8 cellular contexts compared by ENCODE assay signal in genomic region chr16:10941127-10941933, GRCh38. TPM values are rescaled to one million over a fixed set of nuclear protein-coding genes. Genes with fewer than 3 reads are reported as not detected.
A peak's percentile ranks its signal among the peaks of the same experiment; 100 is the strongest.
DNase-seq lines count a peak whose midpoint lies in the region; ATAC-seq, FAIRE-seq and TF ChIP-seq lines count a peak whose summit lies in the region.

No MANE protein-coding gene starts in this region.

- peaks cover 78% of the 10 kb centered on the region for H3K79me2 ChIP-seq in GM23248 (ENCODE audit: insufficient read depth)
- H3K79me2 ChIP-seq in PC-3 (ENCODE audit: low read length), result peaks cover 72% of the 10 kb centered on the region

- H3K9me2 ChIP-seq in GM23248 (ENCODE audit: insufficient read depth) (no peaks in the 10 kb centered on the region), PC-3 (replicated peaks; ENCODE audit: low read length) (no peaks in the 10 kb centered on the region)

- H2AFZ ChIP-seq in GM23248 (peak overlapping the region; percentile 98; the same call in 1 of the 2 replicates), PC-3 (ENCODE audit: low read length) (no peak overlapping the region)

- POLR2A ChIA-PET in PC-3 (lab: Charles Lee; ENCODE audit: unreplicated experiment), result no interaction called here

- 0 to 1% methylated on average over 32 to 34 of the region's 36 CpGs for WGBS in GM23248 (ENCODE audit: low coverage in 1 of 2, low lambda C conversion rate in 2 of 2, missing lambda C conversion rate in 2 of 2), 2 experiments

- H3K27ac Mint-ChIP-seq in endothelial cell (ENCODE audit: unreplicated experiment), result no peak overlapping the region
- peak overlapping the region; percentile 63 for H3K27ac Mint-ChIP-seq in osteocyte (ENCODE audit: unreplicated experiment)

- H3K27me3 Mint-ChIP-seq in endothelial cell (ENCODE audit: unreplicated experiment) (peaks cover 18% of the 10 kb centered on the region), osteocyte (ENCODE audit: unreplicated experiment) (no peaks in the 10 kb centered on the region)

- no peak for FAIRE-seq in frontal cortex (lab: Jason Lieb, UNC)

- peak overlapping the region; percentile 96 for H3K4me3 Mint-ChIP-seq in endothelial cell (ENCODE audit: unreplicated experiment)
- peak overlapping the region; percentile 90 for H3K4me3 Mint-ChIP-seq in osteocyte (ENCODE audit: unreplicated experiment)

- H3K4me2 ChIP-seq in GM23248 (ENCODE audit: unreplicated experiment) (peak overlapping the region; percentile 92), PC-3 (ENCODE audit: low read length) (peak overlapping the region; percentile 99)

- no peak for DNase-seq in GM23248
- peak; percentile 23 for DNase-seq in PC-3
- DNase-seq in endothelial cell (ENCODE audit: low spot score), result no peak
- DNase-seq in osteocyte (ENCODE audit: extremely low spot score, unreplicated experiment), result no peak
- no peak for DNase-seq in activated effector memory CD4-positive, alpha-beta T cell treated with Interleukin-2 at 50 U/mL for 16 hours
- no peak for DNase-seq in frontal cortex (ENCODE audit: low spot score in 2 of 2)
- DNase-seq in inferior parietal cortex (ENCODE audit: extremely low spot score), result no peak
- DNase-seq in OCI-M1 (lab: John Stamatoyannopoulos, UW), result no peak

- H3K4me1 ChIP-seq in GM23248 (ENCODE audit: insufficient read depth) (peaks cover 46% of the 10 kb centered on the region), PC-3 (ENCODE audit: insufficient read depth, low read length) (peaks cover 24% of the 10 kb centered on the region)

- H3K4me1 Mint-ChIP-seq in endothelial cell (ENCODE audit: unreplicated experiment) (peaks cover 64% of the 10 kb centered on the region), osteocyte (ENCODE audit: unreplicated experiment) (peaks cover 50% of the 10 kb centered on the region)

- H3K36me3 ChIP-seq in GM23248 (ENCODE audit: low read depth) (no peaks in the 10 kb centered on the region), PC-3 (ENCODE audit: low read depth, low read length) (no peaks in the 10 kb centered on the region)

- no peaks in the 10 kb centered on the region for H3K27me3 ChIP-seq in GM23248 (replicated peaks; ENCODE audit: insufficient read depth)
- H3K27me3 ChIP-seq in PC-3 (ENCODE audit: low read length), result no peaks in the 10 kb centered on the region

- TF ChIP-seq CTCF in PC-3 (conservative IDR thresholded peaks at IDR 0.05; ENCODE audit: low read depth, low read length) (no peak), endothelial cell (IDR thresholded peaks at IDR 0.05; ENCODE audit: unreplicated experiment) (no peak), osteocyte (IDR thresholded peaks at IDR 0.05) (no peak)

- H3K27ac ChIP-seq in GM23248 (peak overlapping the region; percentile 0; the same call in 1 of the 2 replicates), PC-3 (ENCODE audit: low read length) (no peak overlapping the region)

- no peaks in the 10 kb centered on the region for H3F3A ChIP-seq in GM23248 (ENCODE audit: insufficient read depth)
- H3F3A ChIP-seq in PC-3 (ENCODE audit: low read length, unreplicated experiment), result no peaks in the 10 kb centered on the region

- CTCF ChIA-PET in PC-3 (lab: Charles Lee), result no interaction called here

- no TSS peak for BruUV-seq in PC-3 (replicated peaks; lab: Mats Ljungman, UMichigan)

- H3K36me3 Mint-ChIP-seq in endothelial cell (ENCODE audit: low read depth, unreplicated experiment), result peaks cover 14% of the 10 kb centered on the region
- H3K36me3 Mint-ChIP-seq in osteocyte (ENCODE audit: unreplicated experiment), result no peaks in the 10 kb centered on the region

- H4K20me1 ChIP-seq in GM23248 (ENCODE audit: insufficient read depth) (no peaks in the 10 kb centered on the region; the same call in none of the 2 replicates), PC-3 (ENCODE audit: low read length) (peaks cover 17% of the 10 kb centered on the region; the same call in 1 of the 2 replicates)

- intact Hi-C loops in PC-3 (cut with micrococcal nuclease), result loop anchor here (5.0 kb wide), 1 partner anchor 199 kb away; the partner anchor contains the start of gene NUBP1

- H3K4me3 ChIP-seq in GM23248 (peak overlapping the region; percentile 92), PC-3 (ENCODE audit: low read length) (peak overlapping the region; percentile 91)

- H3K9me3 ChIP-seq in GM23248 (ENCODE audit: low read depth) (no peaks in the 10 kb centered on the region), PC-3 (ENCODE audit: low read length) (no peaks in the 10 kb centered on the region)

- no peak; the same call in 1 of the 2 replicates for ATAC-seq in PC-3

- no peaks in the 10 kb centered on the region for H3K9me3 Mint-ChIP-seq in endothelial cell (ENCODE audit: unreplicated experiment)
- H3K9me3 Mint-ChIP-seq in osteocyte (ENCODE audit: unreplicated experiment), result no peaks in the 10 kb centered on the region

- peak overlapping the region; percentile 88 for H3K9ac ChIP-seq in GM23248
- peak overlapping the region; percentile 70 for H3K9ac ChIP-seq in PC-3 (ENCODE audit: low read length)

- in situ Hi-C loops in GM23248 (cut with MboI), result no loop called here

RNA-seq across cellular contexts. Expression of gene DEXI, which starts 0.9 kb away (rescaled TPM):
- total RNA-seq in GM23248 (2014; rRNA removed; shearing (Covaris generic)), result 101 and 105 TPM in 2 replicates
- 41.8 and 42.1 TPM in 2 replicates for polyA plus RNA-seq in GM23248 (2016; fragmentation: Nextera tagmentation; extraction: Ambion mirVana)
- total RNA-seq in PC-3 (2014; rRNA removed) (36.1 and 43.2 TPM in 2 replicates), endothelial cell (ENCODE audit: unreplicated experiment) (37.9 TPM), osteocyte (32.4 and 35.8 TPM in 2 replicates), frontal cortex (8.2 TPM)

RNA-seq across cellular contexts. Expression of gene CLEC16A, which starts 3.0 kb away (rescaled TPM):
- total RNA-seq in GM23248 (2014; rRNA removed; shearing (Covaris generic)), result 12.9 and 21.4 TPM in 2 replicates
- 12.7 and 13.2 TPM in 2 replicates for polyA plus RNA-seq in GM23248 (2016; fragmentation: Nextera tagmentation; extraction: Ambion mirVana)
- 9.5 and 14.6 TPM in 2 replicates for total RNA-seq in PC-3 (2014; rRNA removed)
- 58.1 TPM for total RNA-seq in endothelial cell (ENCODE audit: unreplicated experiment)
- total RNA-seq in osteocyte, result 22.1 and 24.0 TPM in 2 replicates
- 31.4 TPM for total RNA-seq in frontal cortex
